Comparison of ENCODE assay signal across 8 cellular contexts in the genomic region with DNA sequence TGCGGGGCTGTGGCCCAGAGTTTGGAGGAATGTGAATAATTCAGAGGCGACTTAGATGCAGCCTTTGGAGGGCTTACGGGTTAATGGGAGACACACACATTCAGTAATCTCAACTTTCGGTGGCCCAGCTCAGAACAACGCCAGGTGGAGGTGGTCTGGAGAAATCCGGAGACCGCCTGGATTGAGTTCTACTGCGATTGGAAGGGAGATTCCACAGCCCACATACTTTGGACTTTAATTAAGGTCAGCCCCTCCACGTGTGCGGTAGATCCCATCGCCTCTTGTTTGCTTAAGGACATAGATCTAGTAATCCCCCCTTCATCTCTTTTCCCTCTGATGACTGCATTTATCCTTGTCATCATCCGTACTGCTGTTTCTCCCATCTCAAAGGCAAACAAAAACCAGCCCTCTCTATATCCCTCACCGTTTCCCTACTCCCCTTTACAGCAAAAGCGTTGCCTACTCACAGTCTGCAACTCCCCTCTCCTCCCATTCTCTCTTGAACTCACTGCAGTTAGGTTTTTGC. TPM values are rescaled to one million over a fixed set of nuclear protein-coding genes. Genes with fewer than 3 reads are reported as not detected.
DNase-seq lines count a peak whose midpoint lies in the region.

No MANE protein-coding gene starts in this region.

- no peaks in the 10 kb centered on the region for H3K9me3 ChIP-seq in mononuclear cell (ENCODE audit: low read depth, low read length)

- peak; percentile 34 for DNase-seq in NCI-H524 treated with DMSO at 0.1 percent for 48 hours (lab: John Stamatoyannopoulos, UW)
- DNase-seq in NCI-H524 (lab: John Stamatoyannopoulos, UW) = no peak
- peak in 2 of 3 experiments; percentile 63 to 65 for DNase-seq in NCI-H1417 (lab: John Stamatoyannopoulos, UW)
- DNase-seq in caudate nucleus (lab: John Stamatoyannopoulos, UW) = peak in 1 of 61 donors; percentile 64
- no peak for DNase-seq in GM19238 (ENCODE audit: insufficient read length, low spot score)
- no peak for DNase-seq in AML-193 (lab: John Stamatoyannopoulos, UW)
- no peak for DNase-seq in stimulated activated CD8-positive, alpha-beta memory T cell treated with anti-CD3 and anti-CD28 coated beads, Interleukin-4, amount 100 ng/mL, for 48 hours

- no peaks in the 10 kb centered on the region for H3K27me3 ChIP-seq in mononuclear cell (ENCODE audit: insufficient read depth, low read length)

- H3K4me3 ChIP-seq in mononuclear cell (ENCODE audit: low read length) = peak overlapping the region; percentile 67

- H3K4me1 ChIP-seq in mononuclear cell (ENCODE audit: insufficient read depth, low read length) = peaks cover 49% of the 10 kb centered on the region

- H3K27ac ChIP-seq in caudate nucleus (ENCODE audit: low read depth, low read length) = peak overlapping the region; percentile 91

RNA-seq across cellular contexts. Expression of gene BSDC1, which starts 0.7 kb away (rescaled TPM):
- total RNA-seq in mononuclear cell = 134 TPM

RNA-seq across cellular contexts. Expression of gene TSSK3, which starts 32.6 kb away (rescaled TPM):
- total RNA-seq in mononuclear cell = not detected

RNA-seq across cellular contexts. Expression of gene FAM229A, which starts 32.7 kb away (rescaled TPM):
- 11.5 TPM for total RNA-seq in mononuclear cell

RNA-seq across cellular contexts. Expression of gene MARCKSL1, which starts 58.9 kb away (rescaled TPM):
- total RNA-seq in mononuclear cell = 39.9 TPM

Comparison
In these comparisons a context has a peak if more than half of its experiments do, and no peak if none do; other contexts are left out.
1. DNase-seq: peak in NCI-H524 treated with DMSO at 0.1 percent for 48 hours (single experiment) and NCI-H1417 (2 of 3); none in NCI-H524 (0 of 2), GM19238 (single experiment), AML-193 (0 of 2) and stimulated activated CD8-positive, alpha-beta memory T cell treated with anti-CD3 and anti-CD28 coated beads, Interleukin-4, amount 100 ng/mL, for 48 hours (single experiment).